34 cellular contexts compared by ENCODE assay signal in the genomic region with DNA sequence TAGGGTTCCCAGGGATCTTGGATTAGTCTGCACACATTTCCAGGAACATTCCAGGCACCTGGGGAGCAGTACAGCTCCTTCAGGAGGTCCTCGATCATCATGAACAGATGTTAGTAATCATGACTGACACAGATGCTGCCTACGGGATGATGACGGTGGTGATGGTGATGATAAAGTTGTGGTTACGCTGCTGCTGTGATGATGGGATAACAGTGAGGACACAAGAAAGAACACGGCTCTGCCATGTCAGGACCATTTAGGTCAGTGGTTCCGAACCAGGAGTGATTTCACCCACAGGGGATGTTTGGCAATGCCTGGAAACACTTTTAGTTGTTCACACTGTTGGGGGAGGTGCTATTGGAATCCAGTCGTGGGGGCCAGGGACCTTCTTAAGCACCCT.
"Had no signal": no experiment of that assay in that cellular context is flagged by ENCODE, and none has a peak within 500 bp of the region (broad histone marks: within the 10 kb centered on the region; RNA-seq: fewer than 3 reads in every experiment).

No MANE protein-coding gene starts in this region.

- H3K27me3 Mint-ChIP-seq: activated CD4-positive, alpha-beta memory T cell treated with anti-CD3 and anti-CD28 coated beads, Interleukin-2, amount 10 ng/mL, durations not matched to agents 7 days and 5 days; activated CD8-positive, alpha-beta memory T cell treated with anti-CD3 and anti-CD28 coated beads, Interleukin-2, amount 10 ng/mL, durations not matched to agents 7 days and 5 days; activated naive CD8-positive, alpha-beta T cell treated with anti-CD3 and anti-CD28 coated beads, Interleukin-2, amount 10 ng/mL, durations not matched to agents 7 days and 5 days; activated T-helper 17 cell treated with anti-CD3 and anti-CD28 coated beads, Interleukin-2, amount 50 U/mL, for 72 hours had no signal

- DNase-seq: activated CD4-positive, alpha-beta memory T cell treated with anti-CD3 and anti-CD28 coated beads, Interleukin-2, amount 10 ng/mL, durations not matched to agents 7 days and 5 days; activated CD4-positive, alpha-beta T cell treated with anti-CD3 and anti-CD28 coated beads for 1 hour; activated CD4-positive, alpha-beta T cell treated with anti-CD3 and anti-CD28 coated beads for 48 hours; activated CD4-positive, CD25-positive, alpha-beta regulatory T cell; activated CD8-positive, alpha-beta memory T cell treated with anti-CD3 and anti-CD28 coated beads for 24 hours; activated CD8-positive, alpha-beta memory T cell treated with anti-CD3 and anti-CD28 coated beads, Interleukin-2, amount 10 ng/mL, durations not matched to agents 7 days and 5 days; activated CD8-positive, alpha-beta memory T cell treated with anti-CD3 and anti-CD28 coated beads, Interleukin-2, amount 50 U/mL, for 48 hours; activated gamma-delta T cell; activated naive CD4-positive, alpha-beta T cell treated with Interleukin-2 at 50 U/mL for 16 hours; activated naive CD8-positive, alpha-beta T cell treated with anti-CD3 and anti-CD28 coated beads, Interleukin-2, amount 10 ng/mL, durations not matched to agents 7 days and 5 days; activated T-cell treated with anti-CD3 and anti-CD28 coated beads, Interleukin-2, amount 50 U/mL, for 48 hours; amygdala; NCI-H1105; NCI-H1417 treated with DMSO at 0.1 percent for 48 hours; NCI-H187 treated with DMSO at 0.1 percent for 48 hours; NCI-H2081; NCI-H2171 treated with DMSO at 0.1 percent for 48 hours; NCI-H446; NCI-H524; NCI-H69; NK-92 treated with Interleukin-12 subunit alpha and Interleukin-12 subunit beta, amount 100 ng/mL, for 24 hours; PC-3; Peyer's patch; RPMI8226; SIG-M5; SW 1271; T-helper 1 cell; T-helper 2 cell; T-helper 9 cell had no signal

- H3K4me1 Mint-ChIP-seq: activated CD4-positive, alpha-beta memory T cell treated with anti-CD3 and anti-CD28 coated beads, Interleukin-2, amount 10 ng/mL, durations not matched to agents 7 days and 5 days; activated CD8-positive, alpha-beta memory T cell treated with anti-CD3 and anti-CD28 coated beads, Interleukin-2, amount 10 ng/mL, durations not matched to agents 7 days and 5 days; activated naive CD4-positive, alpha-beta T cell treated with anti-CD3 and anti-CD28 coated beads, Interleukin-2, amount 50 U/mL, for 24 hours; activated naive CD8-positive, alpha-beta T cell treated with anti-CD3 and anti-CD28 coated beads, Interleukin-2, amount 10 ng/mL, durations not matched to agents 7 days and 5 days; activated T-helper 17 cell treated with anti-CD3 and anti-CD28 coated beads, Interleukin-2, amount 50 U/mL, for 72 hours had no signal

- H3K27me3 ChIP-seq: ascending aorta, Peyer's patch had no signal

- H3K9me3 Mint-ChIP-seq: activated naive CD4-positive, alpha-beta T cell treated with anti-CD3 and anti-CD28 coated beads, Interleukin-2, amount 50 U/mL, for 24 hours; activated naive CD8-positive, alpha-beta T cell treated with anti-CD3 and anti-CD28 coated beads, Interleukin-2, amount 10 ng/mL, durations not matched to agents 7 days and 5 days; activated T-helper 17 cell treated with anti-CD3 and anti-CD28 coated beads, Interleukin-2, amount 50 U/mL, for 72 hours had no signal

- H3K9me3 ChIP-seq: ascending aorta, Peyer's patch had no signal

- H3K27ac ChIP-seq: ascending aorta, KMS-11, Peyer's patch, VCaP had no signal

- H3K36me3 ChIP-seq: ascending aorta, Peyer's patch had no signal

- H3K4me1 ChIP-seq: ascending aorta, Peyer's patch had no signal

- H3K27ac Mint-ChIP-seq: activated CD4-positive, alpha-beta memory T cell treated with anti-CD3 and anti-CD28 coated beads, Interleukin-2, amount 10 ng/mL, durations not matched to agents 7 days and 5 days; activated CD8-positive, alpha-beta memory T cell treated with anti-CD3 and anti-CD28 coated beads, Interleukin-2, amount 10 ng/mL, durations not matched to agents 7 days and 5 days; activated naive CD4-positive, alpha-beta T cell treated with anti-CD3 and anti-CD28 coated beads, Interleukin-2, amount 50 U/mL, for 24 hours; activated naive CD8-positive, alpha-beta T cell treated with anti-CD3 and anti-CD28 coated beads, Interleukin-2, amount 10 ng/mL, durations not matched to agents 7 days and 5 days; activated T-helper 17 cell treated with anti-CD3 and anti-CD28 coated beads, Interleukin-2, amount 50 U/mL, for 72 hours had no signal

- H3K4me3 ChIP-seq: ascending aorta, Peyer's patch had no signal

- H3K4me3 Mint-ChIP-seq: activated CD4-positive, alpha-beta memory T cell treated with anti-CD3 and anti-CD28 coated beads, Interleukin-2, amount 10 ng/mL, durations not matched to agents 7 days and 5 days; activated CD8-positive, alpha-beta memory T cell treated with anti-CD3 and anti-CD28 coated beads, Interleukin-2, amount 10 ng/mL, durations not matched to agents 7 days and 5 days; activated naive CD4-positive, alpha-beta T cell treated with anti-CD3 and anti-CD28 coated beads, Interleukin-2, amount 50 U/mL, for 24 hours; activated naive CD8-positive, alpha-beta T cell treated with anti-CD3 and anti-CD28 coated beads, Interleukin-2, amount 10 ng/mL, durations not matched to agents 7 days and 5 days; activated T-helper 17 cell treated with anti-CD3 and anti-CD28 coated beads, Interleukin-2, amount 50 U/mL, for 72 hours had no signal

- H3K36me3 Mint-ChIP-seq: activated CD8-positive, alpha-beta memory T cell treated with anti-CD3 and anti-CD28 coated beads, Interleukin-2, amount 10 ng/mL, durations not matched to agents 7 days and 5 days; activated naive CD4-positive, alpha-beta T cell treated with anti-CD3 and anti-CD28 coated beads, Interleukin-2, amount 50 U/mL, for 24 hours; activated naive CD8-positive, alpha-beta T cell treated with anti-CD3 and anti-CD28 coated beads, Interleukin-2, amount 10 ng/mL, durations not matched to agents 7 days and 5 days had no signal
